In the genomic region with DNA sequence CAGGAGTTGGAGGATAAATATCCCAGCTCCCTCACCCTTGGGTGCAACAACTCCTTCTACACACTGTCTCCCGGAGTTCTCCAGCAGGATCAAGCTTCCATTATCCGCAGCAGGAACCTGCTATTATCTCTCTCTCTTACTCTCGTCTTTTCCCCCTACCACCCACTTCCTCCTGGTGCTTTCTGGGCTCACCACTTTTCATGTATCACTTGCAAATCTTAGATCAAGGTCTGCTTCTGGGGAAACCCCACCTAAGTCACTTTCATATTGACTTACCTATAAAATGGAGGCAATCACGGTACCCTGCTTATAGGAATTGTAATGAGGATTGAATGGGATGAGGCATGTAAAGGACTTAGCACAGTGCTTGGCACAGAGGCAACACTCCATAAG, we compare ENCODE assay signal across 21 cellular contexts.
DNase-seq lines count a peak whose midpoint lies in the region; ATAC-seq and TF ChIP-seq lines count a peak whose summit lies in the region.
"Had no signal": no experiment of that assay in that cellular context is flagged by ENCODE, and none has a peak within 500 bp of the region (broad histone marks: within the 10 kb centered on the region; RNA-seq: fewer than 3 reads in every experiment).

No MANE protein-coding gene starts in this region.

- H3K4me3 Mint-ChIP-seq in activated T-cell treated with anti-CD3 and anti-CD28 coated beads, Interleukin-2, amount 50 U/mL, for 4 hours, result no peak overlapping the region
- no peak overlapping the region for H3K4me3 Mint-ChIP-seq in CD4-positive, alpha-beta T cell
- peak overlapping the region in 1 of 3 donors; percentile 47 for H3K4me3 Mint-ChIP-seq in T-cell
- no peak overlapping the region for H3K4me3 Mint-ChIP-seq in memory B cell
- H3K4me3 Mint-ChIP-seq: activated naive CD8-positive, alpha-beta T cell treated with anti-CD3 and anti-CD28 coated beads, Interleukin-2, amount 10 ng/mL, durations not matched to agents 7 days and 5 days; central memory CD8-positive, alpha-beta T cell had no signal

- POLR2A ChIA-PET in CD4-positive, alpha-beta T cell (lab: Charles Lee), result no interaction called here
- POLR2A ChIA-PET in T-cell (lab: Charles Lee), result no interaction called here

- no peaks in the 10 kb centered on the region for H3K27me3 ChIP-seq in CD4-positive, alpha-beta T cell (ENCODE audit: control insufficient read depth, insufficient read depth, low read length)
- H3K27me3 ChIP-seq: BLaER1 treated with 17β-estradiol and CSF1 and Interleukin-3, amounts not matched to agents 10 nM and 100 nM; sigmoid colon; SJSA1; upper lobe of right lung had no signal

- peak; percentile 88 to 93 for ATAC-seq in activated T-cell treated with anti-CD3 and anti-CD28 coated beads, Interleukin-2, amount 50 U/mL, for 4 hours
- peak; percentile 77 for ATAC-seq in CD4-positive, alpha-beta T cell (ENCODE audit: poor library complexity)
- ATAC-seq in T-cell (replicated peaks in 1 of 4), result peak; percentile 40 to 99 (median 58)
- peak; percentile 54 for ATAC-seq in memory B cell (ENCODE audit: low read depth)
- ATAC-seq: upper lobe of right lung had no signal

- CTCF ChIA-PET in CD4-positive, alpha-beta T cell (lab: Charles Lee), result no interaction called here
- CTCF ChIA-PET in T-cell (lab: Charles Lee), result no interaction called here

- H3K4me1 Mint-ChIP-seq in activated T-cell treated with anti-CD3 and anti-CD28 coated beads, Interleukin-2, amount 50 U/mL, for 4 hours (ENCODE audit: low read depth), result peaks cover 23% of the 10 kb centered on the region
- peaks cover 15% of the 10 kb centered on the region for H3K4me1 Mint-ChIP-seq in CD4-positive, alpha-beta T cell (ENCODE audit: low read depth)
- H3K4me1 Mint-ChIP-seq in T-cell, result peaks cover 6 to 24% (median 18%) of the 10 kb centered on the region in 3 donors
- no peaks in the 10 kb centered on the region for H3K4me1 Mint-ChIP-seq in memory B cell
- H3K4me1 Mint-ChIP-seq: central memory CD8-positive, alpha-beta T cell had no signal

- no peak overlapping the region for H3K27ac ChIP-seq in CD4-positive, alpha-beta T cell (ENCODE audit: low read depth, low read length)
- H3K27ac ChIP-seq: BLaER1 treated with 17β-estradiol and CSF1 and Interleukin-3, amounts not matched to agents 10 nM and 100 nM; sigmoid colon; SJSA1; upper lobe of right lung had no signal

- peak; percentile 11 for DNase-seq in activated T-cell treated with anti-CD3 and anti-CD28 coated beads, Interleukin-2, amount 50 U/mL, for 4 hours
- no peak for DNase-seq in activated T-cell treated with anti-CD3 and anti-CD28 coated beads for 4 hours
- DNase-seq in CD4-positive, alpha-beta T cell, result peak in 1 of 10 experiments; percentile 1
- peak in 7 of 34 experiments; percentile 4 to 12 (median 6) for DNase-seq in T-cell
- no peak for DNase-seq in memory B cell (ENCODE audit: low spot score in 2 of 2)
- no peak for DNase-seq in DMS53 treated with DMSO at 0.1 percent for 48 hours (lab: John Stamatoyannopoulos, UW; ENCODE audit: unreplicated experiment)
- DNase-seq in NCI-H82 (lab: John Stamatoyannopoulos, UW), result no peak
- no peak for DNase-seq in occipital lobe (lab: John Stamatoyannopoulos, UW)
- DNase-seq: ACHN; activated naive CD8-positive, alpha-beta T cell treated with anti-CD3 and anti-CD28 coated beads, Interleukin-2, amount 10 ng/mL, durations not matched to agents 7 days and 5 days; IMR-90; kidney; NCI-H1048; NCI-H187; NCI-H69; sigmoid colon; substantia nigra; upper lobe of right lung had no signal

- H3K36me3 Mint-ChIP-seq in activated T-cell treated with anti-CD3 and anti-CD28 coated beads, Interleukin-2, amount 50 U/mL, for 4 hours (ENCODE audit: insufficient read depth), result no peaks in the 10 kb centered on the region
- no peaks in the 10 kb centered on the region for H3K36me3 Mint-ChIP-seq in CD4-positive, alpha-beta T cell (ENCODE audit: low read depth)
- H3K36me3 Mint-ChIP-seq in T-cell (no peaks in the 10 kb centered on the region), memory B cell (peaks cover 2% of the 10 kb centered on the region)

- H3K27me3 Mint-ChIP-seq in activated T-cell treated with anti-CD3 and anti-CD28 coated beads, Interleukin-2, amount 50 U/mL, for 4 hours (ENCODE audit: low read depth), result no peaks in the 10 kb centered on the region
- no peaks in the 10 kb centered on the region for H3K27me3 Mint-ChIP-seq in CD4-positive, alpha-beta T cell
- H3K27me3 Mint-ChIP-seq in T-cell (no peaks in the 10 kb centered on the region), memory B cell (no peaks in the 10 kb centered on the region)
- H3K27me3 Mint-ChIP-seq: central memory CD8-positive, alpha-beta T cell had no signal

- peaks cover 6% of the 10 kb centered on the region for H3K9me3 ChIP-seq in CD4-positive, alpha-beta T cell (ENCODE audit: control insufficient read depth, low read length)
- H3K9me3 ChIP-seq: SJSA1, upper lobe of right lung had no signal

- TF ChIP-seq CTCF in CD4-positive, alpha-beta T cell (IDR thresholded peaks at IDR 0.05), result no peak

- intact Hi-C loops in CD4-positive, alpha-beta T cell (cut with DNase I, micrococcal nuclease), result no loop called here

- H3K27ac Mint-ChIP-seq in CD4-positive, alpha-beta T cell, result no peak overlapping the region
- no peak overlapping the region for H3K27ac Mint-ChIP-seq in T-cell
- no peak overlapping the region for H3K27ac Mint-ChIP-seq in memory B cell
- H3K27ac Mint-ChIP-seq: activated naive CD8-positive, alpha-beta T cell treated with anti-CD3 and anti-CD28 coated beads, Interleukin-2, amount 10 ng/mL, durations not matched to agents 7 days and 5 days had no signal

- H3K9me3 Mint-ChIP-seq in activated T-cell treated with anti-CD3 and anti-CD28 coated beads, Interleukin-2, amount 50 U/mL, for 4 hours, result peaks cover 4% of the 10 kb centered on the region
- no peaks in the 10 kb centered on the region for H3K9me3 Mint-ChIP-seq in CD4-positive, alpha-beta T cell
- peaks cover 3 to 11% (median 8%) of the 10 kb centered on the region in 3 donors for H3K9me3 Mint-ChIP-seq in T-cell
- no peaks in the 10 kb centered on the region for H3K9me3 Mint-ChIP-seq in memory B cell
- H3K9me3 Mint-ChIP-seq: central memory CD8-positive, alpha-beta T cell had no signal
